1 cellular context compared by ENCODE assay signal in the genomic region with DNA sequence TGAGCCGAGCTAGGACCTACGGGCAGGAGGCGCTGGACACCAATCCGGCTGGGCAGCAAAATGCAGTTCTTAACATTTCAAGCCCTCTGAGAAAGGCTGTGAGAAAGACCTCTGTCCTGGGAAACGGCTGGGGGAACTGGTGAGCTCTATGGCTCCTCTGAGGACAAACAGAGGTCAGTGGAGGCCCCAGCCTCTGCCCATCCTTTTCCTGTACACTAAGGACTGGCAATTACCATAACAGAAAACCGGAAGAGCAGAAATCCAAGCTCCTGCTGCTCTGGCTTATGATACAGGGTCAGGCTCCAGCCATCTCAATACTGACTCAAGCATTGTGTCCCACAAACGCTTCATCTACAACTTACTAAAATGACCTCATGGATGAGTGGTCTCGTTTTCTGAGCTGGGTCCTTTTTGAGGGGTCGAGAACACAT.
TF ChIP-seq lines count a peak whose summit lies in the region.

No MANE protein-coding gene starts in this region.

TF ChIP-seq in GM23338, 12 proteins besides CTCF, POLR2A, EP300 and RAD21 (continued from another document):
- TF ChIP-seq, protein P1, sequence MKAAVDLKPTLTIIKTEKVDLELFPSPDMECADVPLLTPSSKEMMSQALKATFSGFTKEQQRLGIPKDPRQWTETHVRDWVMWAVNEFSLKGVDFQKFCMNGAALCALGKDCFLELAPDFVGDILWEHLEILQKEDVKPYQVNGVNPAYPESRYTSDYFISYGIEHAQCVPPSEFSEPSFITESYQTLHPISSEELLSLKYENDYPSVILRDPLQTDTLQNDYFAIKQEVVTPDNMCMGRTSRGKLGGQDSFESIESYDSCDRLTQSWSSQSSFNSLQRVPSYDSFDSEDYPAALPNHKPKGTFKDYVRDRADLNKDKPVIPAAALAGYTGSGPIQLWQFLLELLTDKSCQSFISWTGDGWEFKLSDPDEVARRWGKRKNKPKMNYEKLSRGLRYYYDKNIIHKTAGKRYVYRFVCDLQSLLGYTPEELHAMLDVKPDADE (IDR thresholded peaks at IDR 0.05) = peak; percentile 48; the same call in 1 of the 2 replicates
